In the genomic region with DNA sequence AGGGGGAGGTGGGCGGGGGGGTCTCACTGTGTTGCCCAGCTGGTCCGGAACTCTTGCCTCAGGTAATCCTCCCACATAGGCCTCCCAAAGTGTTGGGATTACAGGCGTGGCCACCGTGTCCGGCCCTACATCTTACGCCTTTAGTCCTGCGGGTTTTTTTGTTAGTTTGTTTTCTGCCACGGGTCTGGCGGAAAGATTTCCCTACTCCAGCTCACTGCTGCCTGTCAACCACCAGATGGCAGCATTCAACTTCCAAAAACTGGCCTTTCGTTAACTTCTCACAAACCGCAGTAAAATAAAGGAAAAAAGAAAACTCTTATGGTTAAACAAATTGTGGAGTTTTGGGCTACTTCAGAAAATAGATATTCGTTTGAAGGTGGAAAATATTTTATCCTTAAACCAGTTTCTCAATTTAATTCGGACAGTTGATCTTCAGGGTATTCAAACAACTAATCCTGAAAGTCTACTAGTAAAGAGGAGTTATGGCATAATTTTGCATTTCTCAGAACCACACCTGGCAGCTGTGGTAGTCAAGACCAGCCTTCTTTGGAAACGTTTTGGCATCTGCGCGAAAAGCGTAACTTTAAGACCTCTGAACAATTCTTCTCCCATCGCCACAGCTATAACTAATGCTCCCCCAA, we compare ENCODE assay signal across 9 cellular contexts. TPM values are rescaled to one million over a fixed set of nuclear protein-coding genes. Genes with fewer than 3 reads are reported as not detected.
A peak's percentile ranks its signal among the peaks of the same experiment; 100 is the strongest.
DNase-seq lines count a peak whose midpoint lies in the region; ATAC-seq and TF ChIP-seq lines count a peak whose summit lies in the region.
"Had no signal": no experiment of that assay in that cellular context is flagged by ENCODE, and none has a peak within 500 bp of the region (broad histone marks: within the 10 kb centered on the region; RNA-seq: fewer than 3 reads in every experiment).

No MANE protein-coding gene starts in this region.

- no peak overlapping the region for H3K27ac Mint-ChIP-seq in natural killer cell
- H3K27ac Mint-ChIP-seq: IgD-negative memory B cell had no signal

- CTCF ChIA-PET in RWPE1 (lab: Yijun Ruan, JAX) = interaction anchor here (0.6 to 2.1 kb wide), 4 partner anchors 306 to 350 kb away, joined by 3 to 9 read pairs (median 4); no protein-coding TSS in a partner anchor

- no peaks in the 10 kb centered on the region for H3K36me3 Mint-ChIP-seq in natural killer cell
- H3K36me3 Mint-ChIP-seq: IgD-negative memory B cell had no signal

- peaks cover 3 to 40% of the 10 kb centered on the region in 2 donors for H3K27me3 Mint-ChIP-seq in natural killer cell (ENCODE audit: low read depth in 2 of 2)

- H3K9me3 Mint-ChIP-seq in natural killer cell = no peaks in the 10 kb centered on the region
- H3K9me3 Mint-ChIP-seq: IgD-negative memory B cell had no signal

- ATAC-seq in natural killer cell = peak in 1 of 3 donors; percentile 58
- no peak for ATAC-seq in GM19463 (IDR thresholded peaks at IDR 0.05; ENCODE audit: unreplicated experiment)

- no peak overlapping the region for H3K27ac ChIP-seq in RWPE1
- H3K27ac ChIP-seq in esophagus muscularis mucosa (replicated peaks in 1 of 4) = peak overlapping the region in 1 of 4 donors; percentile 2

- TF ChIP-seq CTCF in RWPE1 (conservative IDR thresholded peaks at IDR 0.05; ENCODE audit: low read depth) (peak; percentile 57), esophagus muscularis mucosa (IDR thresholded peaks at IDR 0.05) (peak; percentile 73 to 91 (median 85)), natural killer cell (IDR thresholded peaks at IDR 0.05) (peak; percentile 68)

- DNase-seq in AG08395 (ENCODE audit: low spot score) = peak; percentile 82
- DNase-seq in Jurkat, Clone E6-1 (ENCODE audit: low read depth, low spot score) = peak; percentile 28
- peak; percentile 42 for DNase-seq in RWPE1 (ENCODE audit: low spot score)
- DNase-seq in esophagus muscularis mucosa (ENCODE audit: extremely low spot score) = no peak
- no peak for DNase-seq in natural killer cell
- no peak for DNase-seq in activated CD4-positive, CD25-positive, alpha-beta regulatory T cell treated with anti-CD3 and anti-CD28 coated beads, Interleukin-2, amount 50 U/mL, for 72 hours

- no peak overlapping the region for H3K4me3 Mint-ChIP-seq in natural killer cell
- H3K4me3 Mint-ChIP-seq: IgD-negative memory B cell had no signal

- no peaks in the 10 kb centered on the region for H3K36me3 ChIP-seq in ES-I3 (ENCODE audit: insufficient read depth, low read length)
- H3K36me3 ChIP-seq in esophagus muscularis mucosa = no peaks in the 10 kb centered on the region

- H3K9me3 ChIP-seq in ES-I3 (ENCODE audit: control insufficient read depth, insufficient read depth, low read length) = no peaks in the 10 kb centered on the region
- no peaks in the 10 kb centered on the region for H3K9me3 ChIP-seq in esophagus muscularis mucosa

- H3K4me1 Mint-ChIP-seq in natural killer cell = peaks cover 0 to 5% of the 10 kb centered on the region in 2 donors

- POLR2A ChIA-PET in RWPE1 (lab: Yijun Ruan, JAX; ENCODE audit: low non-redundant PET) = no interaction called here

- H3K4me1 ChIP-seq in ES-I3 (ENCODE audit: insufficient read depth, low read length) (peaks cover 14% of the 10 kb centered on the region), esophagus muscularis mucosa (peaks cover 0 to 8% (median 5%) of the 10 kb centered on the region in 4 donors)

- WGBS in esophagus muscularis mucosa = 14% methylated on average over 18 of the region's 18 CpGs

- intact Hi-C loops in esophagus muscularis mucosa (cut with DNase I) (loop anchor here (1.0 to 5.0 kb wide), 3 partner anchors 232 to 360 kb away; partner anchors contain the start of gene PLS3), natural killer cell (cut with micrococcal nuclease) (loop anchor here (1.0 kb wide), 1 partner anchor 313 kb away; no protein-coding TSS in a partner anchor)

- H3K27me3 ChIP-seq in esophagus muscularis mucosa = no peaks in the 10 kb centered on the region

- H3K9ac ChIP-seq in ES-I3 (ENCODE audit: low read depth, low read length) = peak overlapping the region; percentile 31; the same call in 1 of the 2 replicates

- no peak for TF ChIP-seq POLR2A in esophagus muscularis mucosa (IDR thresholded peaks at IDR 0.05; ENCODE audit: low read depth)

- TF ChIP-seq EP300 in esophagus muscularis mucosa (IDR thresholded peaks at IDR 0.05) = no peak

- H3K4me3 ChIP-seq in Jurkat, Clone E6-1 (ENCODE audit: low read length) = no peak overlapping the region
- H3K4me3 ChIP-seq in esophagus muscularis mucosa = peak overlapping the region in 3 of 4 donors; percentile 22 to 36 (median 32)

RNA-seq across cellular contexts. Expression of gene LUZP4, which starts 41.1 kb away (rescaled TPM):
- not detected for polyA plus RNA-seq in Jurkat, Clone E6-1 (2012; ENCODE audit: insufficient read depth, insufficient read length)
- not detected for total RNA-seq in esophagus muscularis mucosa
- not detected for total RNA-seq in natural killer cell
- polyA plus RNA-seq: IgD-negative memory B cell had no signal

Comparison
In these comparisons a context has a peak if more than half of its experiments do, and no peak if none do; other contexts are left out.
1. DNase-seq: peak in AG08395 (single experiment), Jurkat, Clone E6-1 (single experiment) and RWPE1 (single experiment); none in esophagus muscularis mucosa (single experiment), natural killer cell (single experiment) and activated CD4-positive, CD25-positive, alpha-beta regulatory T cell treated with anti-CD3 and anti-CD28 coated beads, Interleukin-2, amount 50 U/mL, for 72 hours (single experiment).
2. Peak in every context shown above with its lines, with median percentiles within 50 percentile points of each other: CTCF ChIP-seq.